ENCODE assay signal across 17 cellular contexts in genomic region chr6:11852061-11852619, GRCh38.
A peak's percentile ranks its signal among the peaks of the same experiment; 100 is the strongest.
DNase-seq lines count a peak whose midpoint lies in the region; ATAC-seq and TF ChIP-seq lines count a peak whose summit lies in the region.
"Had no signal": no experiment of that assay in that cellular context is flagged by ENCODE, and none has a peak within 500 bp of the region (broad histone marks: within the 10 kb centered on the region; RNA-seq: fewer than 3 reads in every experiment).

No MANE protein-coding gene starts in this region.

- ATAC-seq in GM18873 (IDR thresholded peaks at IDR 0.05; ENCODE audit: low FRiP score, unreplicated experiment) (peak; percentile 50), HG03432 (IDR thresholded peaks at IDR 0.05; ENCODE audit: unreplicated experiment) (peak; percentile 36)
- no peak for ATAC-seq in central memory CD8-positive, alpha-beta T cell (replicated peaks; ENCODE audit: extremely low read depth, poor library complexity, severe bottlenecking)
- ATAC-seq in stimulated activated memory B cell treated with anti-CD40 and anti-IgM and Interleukin-4, amounts not matched to agents 10 μg/mL and 1 μg/mL and 100 μg/mL, for 72 hours, result peak; percentile 58
- ATAC-seq: GM23338, natural killer cell had no signal

- H3K27ac ChIP-seq in spleen, result peak overlapping the region in 1 of 8 donors; percentile 9
- no peak overlapping the region for H3K27ac ChIP-seq in ovary
- H3K27ac ChIP-seq: esophagus squamous epithelium, left ventricle myocardium inferior, SJSA1 had no signal

- no peak for TF ChIP-seq EP300 in ovary (IDR thresholded peaks at IDR 0.05)

- H3K36me3 ChIP-seq in spleen (no peaks in the 10 kb centered on the region), ovary (no peaks in the 10 kb centered on the region)
- H3K36me3 ChIP-seq: esophagus squamous epithelium, left ventricle myocardium inferior, SJSA1 had no signal

- H3K4me3 ChIP-seq in spleen, result peak overlapping the region in 2 of 8 donors; percentile 19 to 35
- no peak overlapping the region for H3K4me3 ChIP-seq in ovary
- H3K4me3 ChIP-seq: esophagus squamous epithelium, GM23338, left ventricle myocardium inferior, SJSA1 had no signal

- peak overlapping the region; percentile 47 for H3K4me3 Mint-ChIP-seq in central memory CD8-positive, alpha-beta T cell
- H3K4me3 Mint-ChIP-seq in stimulated activated memory B cell treated with anti-CD40 and anti-IgM and Interleukin-4, amounts not matched to agents 10 μg/mL and 1 μg/mL and 100 μg/mL, for 72 hours, result peak overlapping the region; percentile 67
- H3K4me3 Mint-ChIP-seq: GM23338, natural killer cell had no signal

- H3K27me3 ChIP-seq in spleen (replicated peaks in 1 of 7) (no peaks in the 10 kb centered on the region), ovary (no peaks in the 10 kb centered on the region)
- H3K27me3 ChIP-seq: esophagus squamous epithelium, SJSA1 had no signal

- intact Hi-C loops in spleen (cut with DNase I; ENCODE audit: low total_unique reads) (no loop called here), ovary (cut with DNase I) (no loop called here)

- H3K4me1 Mint-ChIP-seq in central memory CD8-positive, alpha-beta T cell, result no peaks in the 10 kb centered on the region
- peaks cover 20% of the 10 kb centered on the region for H3K4me1 Mint-ChIP-seq in stimulated activated memory B cell treated with anti-CD40 and anti-IgM and Interleukin-4, amounts not matched to agents 10 μg/mL and 1 μg/mL and 100 μg/mL, for 72 hours
- H3K4me1 Mint-ChIP-seq: GM23338, natural killer cell had no signal

- H3K36me3 Mint-ChIP-seq in central memory CD8-positive, alpha-beta T cell (ENCODE audit: insufficient read depth), result no peaks in the 10 kb centered on the region
- H3K36me3 Mint-ChIP-seq in stimulated activated memory B cell treated with anti-CD40 and anti-IgM and Interleukin-4, amounts not matched to agents 10 μg/mL and 1 μg/mL and 100 μg/mL, for 72 hours, result no peaks in the 10 kb centered on the region
- H3K36me3 Mint-ChIP-seq: natural killer cell had no signal

- no peak for TF ChIP-seq POLR2A in spleen (IDR thresholded peaks at IDR 0.05)
- TF ChIP-seq POLR2A in ovary (IDR thresholded peaks at IDR 0.05), result no peak

- H3K4me1 ChIP-seq in spleen (peaks cover 0 to 12% (median 1%) of the 10 kb centered on the region in 6 donors), ovary (ENCODE audit: insufficient read depth) (peaks cover 6% of the 10 kb centered on the region)
- H3K4me1 ChIP-seq: Caco-2 had no signal

- TF ChIP-seq CTCF in spleen (IDR thresholded peaks at IDR 0.05 in 8 of 11, conservative IDR thresholded peaks at IDR 0.05 in 3 of 11), result no peak
- TF ChIP-seq CTCF in ovary (IDR thresholded peaks at IDR 0.05), result no peak

- H3K27me3 Mint-ChIP-seq in central memory CD8-positive, alpha-beta T cell, result peaks cover 17% of the 10 kb centered on the region
- H3K27me3 Mint-ChIP-seq in stimulated activated memory B cell treated with anti-CD40 and anti-IgM and Interleukin-4, amounts not matched to agents 10 μg/mL and 1 μg/mL and 100 μg/mL, for 72 hours, result no peaks in the 10 kb centered on the region

- H3K9me3 ChIP-seq in spleen (no peaks in the 10 kb centered on the region), ovary (no peaks in the 10 kb centered on the region)
- H3K9me3 ChIP-seq: Caco-2, esophagus squamous epithelium, left ventricle myocardium inferior, SJSA1 had no signal

- no peak overlapping the region for H3K27ac Mint-ChIP-seq in central memory CD8-positive, alpha-beta T cell (ENCODE audit: low read depth)
- H3K27ac Mint-ChIP-seq in stimulated activated memory B cell treated with anti-CD40 and anti-IgM and Interleukin-4, amounts not matched to agents 10 μg/mL and 1 μg/mL and 100 μg/mL, for 72 hours, result peak overlapping the region; percentile 54
- H3K27ac Mint-ChIP-seq: GM23338, natural killer cell had no signal

- DNase-seq in central memory CD8-positive, alpha-beta T cell (ENCODE audit: low spot score in 2 of 2), result no peak
- DNase-seq in D341Med (ENCODE audit: low spot score) (no peak), spleen (no peak), ovary (no peak)
- DNase-seq: activated naive CD4-positive, alpha-beta T cell treated with anti-CD3 and anti-CD28 coated beads, Interleukin-2, amount 50 U/mL, for 16 hours; Caco-2; esophagus squamous epithelium; hippocampal formation; left ventricle myocardium inferior; natural killer cell; NCI-H2107; small intestine had no signal

- H3K9me3 Mint-ChIP-seq in central memory CD8-positive, alpha-beta T cell, result no peaks in the 10 kb centered on the region
- no peaks in the 10 kb centered on the region for H3K9me3 Mint-ChIP-seq in stimulated activated memory B cell treated with anti-CD40 and anti-IgM and Interleukin-4, amounts not matched to agents 10 μg/mL and 1 μg/mL and 100 μg/mL, for 72 hours
- H3K9me3 Mint-ChIP-seq: GM23338, natural killer cell had no signal

- WGBS in spleen, 5 donors, result 57 to 73% (median 69%) methylated on average over 11 of the region's 11 CpGs
- WGBS in ovary, 3 donors, result 69 to 71% (median 70%) methylated on average over 11 of the region's 11 CpGs
